6 cellular contexts compared by ENCODE assay signal in the genomic region with DNA sequence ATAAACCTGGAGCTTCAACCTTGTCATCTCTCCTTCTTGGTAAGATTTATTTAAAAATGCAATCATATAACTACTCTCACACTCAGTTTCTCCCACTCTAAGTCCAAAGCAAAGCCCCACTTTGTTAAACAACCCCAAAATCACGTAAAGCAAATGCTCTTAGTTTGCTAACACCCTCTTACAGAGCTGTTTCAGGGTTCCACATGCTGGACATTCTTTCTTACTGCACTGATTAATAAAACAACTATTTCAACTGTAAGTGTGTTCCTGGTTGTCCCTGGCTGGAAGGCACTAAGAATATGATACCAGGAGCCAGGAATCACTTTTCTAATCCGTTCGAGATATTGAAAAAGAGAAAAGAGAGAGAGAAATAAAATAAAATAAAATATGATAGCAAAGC. TPM values are rescaled to one million over a fixed set of nuclear protein-coding genes. Genes with fewer than 3 reads are reported as not detected.
DNase-seq lines count a peak whose midpoint lies in the region; TF ChIP-seq lines count a peak whose summit lies in the region.
"Not testable (repeated sequence)": the region's sequence is repeated elsewhere in the genome, so short reads cannot be mapped to it uniquely, and the experiment has no call there.

No MANE protein-coding gene starts in this region.

- H3K9me3 Mint-ChIP-seq in HFFc6, result not testable (repeated sequence)

- not testable (repeated sequence) for H3K4me3 ChIP-seq in AG10803 (ENCODE audit: low read length); choroid plexus epithelial cell (ENCODE audit: low read depth, low read length); fibroblast of the aortic adventitia (ENCODE audit: low read depth, low read length); liver (ENCODE audit: low read depth in 1 of 3, low read length in 3 of 3)

- peak; percentile 25 for DNase-seq in AG10803 (ENCODE audit: low read depth)
- peak; percentile 16 for DNase-seq in HFFc6
- DNase-seq in NCI-H774 (lab: John Stamatoyannopoulos, UW), result peak; percentile 7
- peak; percentile 11 for DNase-seq in choroid plexus epithelial cell (ENCODE audit: low read depth)
- peak; percentile 40 for DNase-seq in fibroblast of the aortic adventitia (ENCODE audit: low read depth)

- not testable (repeated sequence) for H3K36me3 Mint-ChIP-seq in HFFc6 (ENCODE audit: low read depth)

- not testable (repeated sequence) for H3K9me3 ChIP-seq in liver (ENCODE audit: control insufficient read depth in 4 of 4, low read length in 3 of 4)

- TF ChIP-seq CTCF in AG10803 (conservative IDR thresholded peaks at IDR 0.05; ENCODE audit: low read length) (0 out of 2 replicates have a peak, but pooled peaks have one; percentile 14), HFFc6 (IDR thresholded peaks at IDR 0.05) (0 out of 2 replicates have a peak, but pooled peaks have one; percentile 11), liver (IDR thresholded peaks at IDR 0.05; ENCODE audit: low read depth, low read length, missing input control) (peak; percentile 13)
- TF ChIP-seq CTCF in choroid plexus epithelial cell (conservative IDR thresholded peaks at IDR 0.05; ENCODE audit: low read depth, low read length); fibroblast of the aortic adventitia (IDR thresholded peaks at IDR 0.05; ENCODE audit: insufficient read depth, low read length): not testable (repeated sequence)

- not testable (repeated sequence) for H3K4me1 ChIP-seq in liver (ENCODE audit: control insufficient read depth in 4 of 4, insufficient read depth in 4 of 4, low read length in 3 of 4)

- H3K9ac ChIP-seq in liver (ENCODE audit: low read depth in 1 of 2, low read length in 2 of 2), result not testable (repeated sequence)

- not testable (repeated sequence) for H3K4me1 Mint-ChIP-seq in HFFc6 (ENCODE audit: low read depth)

- not testable (repeated sequence) for H3K27ac ChIP-seq in liver (ENCODE audit: low read depth in 1 of 2, low read length in 2 of 2)

- WGBS in liver, result 44% methylated on average over 3 of the region's 3 CpGs

- peak; percentile 53 to 66 for TF ChIP-seq RAD21 in liver (IDR thresholded peaks at IDR 0.05)

- H3K27me3 ChIP-seq in liver (ENCODE audit: control insufficient read depth in 4 of 4, insufficient read depth in 4 of 4, low read length in 3 of 4), result not testable (repeated sequence)

- H3K36me3 ChIP-seq in liver (ENCODE audit: control insufficient read depth in 4 of 4, insufficient read depth in 3 of 4, low read depth in 1 of 4, low read length in 3 of 4), result not testable (repeated sequence)

- H3K4me3 Mint-ChIP-seq in HFFc6, result not testable (repeated sequence)

- not testable (repeated sequence) for H3K27ac Mint-ChIP-seq in HFFc6

- not testable (repeated sequence) for H3K27me3 Mint-ChIP-seq in HFFc6 (ENCODE audit: insufficient read depth)

RNA-seq across cellular contexts. Expression of a gene that starts 31.5 kb away (rescaled TPM):
- under 1 TPM; 0.40 to 0.62 (median 0.50) TPM for total RNA-seq in HFFc6 (2021; fragmentation: NEBNext Ultra II Directional; extraction: Animal tissue kit (Norgen Biotek cat#: 25700))
- 1.9 and 8.3 TPM in 2 replicates for total RNA-seq in fibroblast of the aortic adventitia (ENCODE audit: low replicate concordance)
- total RNA-seq in liver, result 1 to 10 TPM; 3.1 to 6.2 TPM
- 1 to 10 TPM in 1 of 2 donors, under 1 TPM in 1; 0.81 to 1.8 TPM for polyA plus RNA-seq in liver
